In genomic region chr21:45846373-45847160, GRCh38 we compare ENCODE assay signal across 16 cellular contexts.
DNase-seq lines count a peak whose midpoint lies in the region; ATAC-seq and TF ChIP-seq lines count a peak whose summit lies in the region.
"Had no signal": no experiment of that assay in that cellular context is flagged by ENCODE, and none has a peak within 500 bp of the region (broad histone marks: within the 10 kb centered on the region; RNA-seq: fewer than 3 reads in every experiment).

No MANE protein-coding gene starts in this region.

- H3K36me3 ChIP-seq in heart right ventricle, result no peaks in the 10 kb centered on the region

- peaks cover 7% of the 10 kb centered on the region for H3K27me3 Mint-ChIP-seq in brain
- H3K27me3 Mint-ChIP-seq in stimulated activated memory B cell treated with anti-CD40 and anti-IgM and Interleukin-4, amounts not matched to agents 10 μg/mL and 1 μg/mL and 100 μg/mL, for 72 hours, result peaks cover 15% of the 10 kb centered on the region

- 53 to 60% methylated on average over 8 of the region's 8 CpGs for WGBS in heart right ventricle, 2 donors

- H3K27ac Mint-ChIP-seq in brain, result peak overlapping the region; percentile 32 to 65 (median 40)
- no peak overlapping the region for H3K27ac Mint-ChIP-seq in stimulated activated memory B cell treated with anti-CD40 and anti-IgM and Interleukin-4, amounts not matched to agents 10 μg/mL and 1 μg/mL and 100 μg/mL, for 72 hours
- H3K27ac Mint-ChIP-seq: activated naive CD8-positive, alpha-beta T cell treated with anti-CD3 and anti-CD28 coated beads, Interleukin-2, amount 10 ng/mL, durations not matched to agents 7 days and 5 days; B cell; HFFc6 had no signal

- peaks cover 10 to 14% (median 13%) of the 10 kb centered on the region in 5 experiments for H3K9me3 Mint-ChIP-seq in brain
- H3K9me3 Mint-ChIP-seq in stimulated activated memory B cell treated with anti-CD40 and anti-IgM and Interleukin-4, amounts not matched to agents 10 μg/mL and 1 μg/mL and 100 μg/mL, for 72 hours, result peaks cover 6% of the 10 kb centered on the region

- peak overlapping the region in 1 of 10 donors; percentile 22 for H3K27ac ChIP-seq in heart right ventricle

- no peak overlapping the region for H3K4me3 ChIP-seq in heart right ventricle
- H3K4me3 ChIP-seq: lung had no signal

- no peak overlapping the region for H3K4me3 Mint-ChIP-seq in brain
- H3K4me3 Mint-ChIP-seq in stimulated activated memory B cell treated with anti-CD40 and anti-IgM and Interleukin-4, amounts not matched to agents 10 μg/mL and 1 μg/mL and 100 μg/mL, for 72 hours, result no peak overlapping the region
- H3K4me3 Mint-ChIP-seq: activated naive CD8-positive, alpha-beta T cell treated with anti-CD3 and anti-CD28 coated beads, Interleukin-2, amount 10 ng/mL, durations not matched to agents 7 days and 5 days; B cell; HFFc6 had no signal

- peak; percentile 50 to 92 (median 75) for ATAC-seq in heart right ventricle
- ATAC-seq in stimulated activated memory B cell treated with anti-CD40 and anti-IgM and Interleukin-4, amounts not matched to agents 10 μg/mL and 1 μg/mL and 100 μg/mL, for 72 hours, result no peak

- peaks cover 0 to 7% (median 2%) of the 10 kb centered on the region in 11 donors for H3K9me3 ChIP-seq in heart right ventricle

- peaks cover 4% of the 10 kb centered on the region for H3K36me3 Mint-ChIP-seq in brain
- H3K36me3 Mint-ChIP-seq in stimulated activated memory B cell treated with anti-CD40 and anti-IgM and Interleukin-4, amounts not matched to agents 10 μg/mL and 1 μg/mL and 100 μg/mL, for 72 hours, result peaks cover 8% of the 10 kb centered on the region
- H3K36me3 Mint-ChIP-seq: activated naive CD8-positive, alpha-beta T cell treated with anti-CD3 and anti-CD28 coated beads, Interleukin-2, amount 10 ng/mL, durations not matched to agents 7 days and 5 days had no signal

- TF ChIP-seq POLR2A in erythroblast (IDR thresholded peaks at IDR 0.05; ENCODE audit: low read length), result no peak

- H3K4me1 ChIP-seq in heart right ventricle, result peaks cover 0 to 18% (median 14%) of the 10 kb centered on the region in 9 donors

- H3K27me3 ChIP-seq in heart right ventricle, result no peaks in the 10 kb centered on the region

- intact Hi-C loops in heart right ventricle (cut with DNase I), result loop anchor here in 1 of 10 donors (5.0 kb wide), 1 partner anchor 76 kb away; no protein-coding TSS in a partner anchor

- no peak for TF ChIP-seq CTCF in brain (conservative IDR thresholded peaks at IDR 0.05)
- TF ChIP-seq CTCF in heart right ventricle (IDR thresholded peaks at IDR 0.05), result no peak

- peaks cover 34% of the 10 kb centered on the region for H3K4me1 Mint-ChIP-seq in brain
- peaks cover 5% of the 10 kb centered on the region for H3K4me1 Mint-ChIP-seq in stimulated activated memory B cell treated with anti-CD40 and anti-IgM and Interleukin-4, amounts not matched to agents 10 μg/mL and 1 μg/mL and 100 μg/mL, for 72 hours
- H3K4me1 Mint-ChIP-seq: B cell had no signal

- peak; percentile 60 for DNase-seq in GM03348 (ENCODE audit: low spot score)
- DNase-seq in heart right ventricle, result peak; percentile 20 to 48
- peak; percentile 20 for DNase-seq in putamen (ENCODE audit: low spot score)
- DNase-seq in ureter (ENCODE audit: low spot score), result no peak
- DNase-seq in NK-92 treated with Interleukin-12 subunit alpha and Interleukin-12 subunit beta, amount 100 ng/mL, for 24 hours (lab: John Stamatoyannopoulos, UW), result no peak
- DNase-seq in erythroblast (lab: John Stamatoyannopoulos, UW), result no peak
- DNase-seq: activated naive CD8-positive, alpha-beta T cell treated with anti-CD3 and anti-CD28 coated beads, Interleukin-2, amount 10 ng/mL, durations not matched to agents 7 days and 5 days; dermis blood vessel endothelial cell; DND-41; HFFc6; NCI-H1092; NCI-H510A had no signal

Comparison
In these comparisons a context has a peak if more than half of its experiments do, and no peak if none do; other contexts are left out.
1. DNase-seq: peak in GM03348 (single experiment), heart right ventricle (2 of 2) and putamen (single experiment); none in ureter (single experiment), NK-92 treated with Interleukin-12 subunit alpha and Interleukin-12 subunit beta, amount 100 ng/mL, for 24 hours (single experiment) and erythroblast (0 of 2).